ENCODE assay signal across 1 cellular context in genomic region chr17:80826955-80827645, GRCh38.
TF ChIP-seq lines count a peak whose summit lies in the region.

No MANE protein-coding gene starts in this region.

TF ChIP-seq in SK-N-SH, 30 proteins besides CTCF, POLR2A, EP300 and RAD21 (continued from another document):
- TF ChIP-seq SMC3 (IDR thresholded peaks at IDR 0.05; ENCODE audit: low read depth, low read length) (peak; percentile 37), USF1 (IDR thresholded peaks at IDR 0.05; ENCODE audit: borderline replicate concordance, low read depth) (no peak), CHD2 (IDR thresholded peaks at IDR 0.05; ENCODE audit: low read length, partially characterized antibody) (no peak), SIN3A (IDR thresholded peaks at IDR 0.05; ENCODE audit: borderline replicate concordance, low read depth, low read length) (peak; percentile 93; the same call in 1 of the 2 replicates), RFX5 (IDR thresholded peaks at IDR 0.05; ENCODE audit: low read length) (no peak), FOXJ3 (CRISPR knock-in tag; IDR thresholded peaks at IDR 0.05) (no peak), GABPA (IDR thresholded peaks at IDR 0.05; ENCODE audit: low read depth) (no peak), JUND (IDR thresholded peaks at IDR 0.05) (peak; percentile 95), TEAD4 (IDR thresholded peaks at IDR 0.05; ENCODE audit: borderline replicate concordance, insufficient read depth) (no peak), TCF12 (IDR thresholded peaks at IDR 0.05) (peak; percentile 94), ZBTB33 (IDR thresholded peaks at IDR 0.05; ENCODE audit: borderline replicate concordance, low read depth) (peak; percentile 55; the same call in 1 of the 2 replicates), FOSL2 (IDR thresholded peaks at IDR 0.05; ENCODE audit: borderline replicate concordance, low read depth) (peak; percentile 98), PBX3 (IDR thresholded peaks at IDR 0.05) (peak; percentile 94), ELF1 (IDR thresholded peaks at IDR 0.05) (no peak), POLR2AphosphoS5 (IDR thresholded peaks at IDR 0.05; ENCODE audit: low read depth, low read length) (peak; percentile 72; the same call in 1 of the 2 replicates), MXI1 (IDR thresholded peaks at IDR 0.05; ENCODE audit: low read depth, low read length) (0 out of 2 replicates have a peak, but pooled peaks have one; percentile 54), NFIC (IDR thresholded peaks at IDR 0.05; ENCODE audit: borderline replicate concordance) (peak; percentile 96)
